In genomic region chr22:44920183-44920582, GRCh38 we compare ENCODE assay signal across 23 cellular contexts.
"Had no signal": no experiment of that assay in that cellular context is flagged by ENCODE, and none has a peak within 500 bp of the region (broad histone marks: within the 10 kb centered on the region; RNA-seq: fewer than 3 reads in every experiment).

No MANE protein-coding gene starts in this region.

- ATAC-seq: left colon; stimulated activated memory B cell treated with anti-CD40 and anti-IgM and Interleukin-4, amounts not matched to agents 10 μg/mL and 1 μg/mL and 100 μg/mL, for 72 hours; WTC11 had no signal

- H3K9me3 Mint-ChIP-seq: activated T-helper 1 cell treated with anti-CD3 and anti-CD28 coated beads, Interleukin-12 subunit alpha, Interleukin-12 subunit beta, Interleukin-2, Interleukin-4 antibody, amounts not matched to agents 30 ng/mL and 10 ng/mL and 1 ng/mL, durations not matched to agents 14 hours and 24 hours and 36 hours; central memory CD8-positive, alpha-beta T cell; immature natural killer cell had no signal

- H3K27ac Mint-ChIP-seq: activated CD4-positive, alpha-beta memory T cell treated with anti-CD3 and anti-CD28 coated beads for 36 hours; activated T-helper 1 cell treated with anti-CD3 and anti-CD28 coated beads, Interleukin-12 subunit alpha, Interleukin-12 subunit beta, Interleukin-2, Interleukin-4 antibody, amounts not matched to agents 30 ng/mL and 10 ng/mL and 1 ng/mL, durations not matched to agents 14 hours and 24 hours and 36 hours; immature natural killer cell; stimulated activated memory B cell treated with anti-CD40 and anti-IgM and Interleukin-4, amounts not matched to agents 10 μg/mL and 1 μg/mL and 100 μg/mL, for 72 hours had no signal

- FAIRE-seq: TTC549 had no signal

- DNase-seq: activated CD4-positive, alpha-beta memory T cell treated with anti-CD3 and anti-CD28 coated beads for 36 hours; activated CD4-positive, alpha-beta T cell treated with anti-CD3 and anti-CD28 coated beads for 4 hours; activated T-cell treated with anti-CD3 and anti-CD28 coated beads for 4 hours; brain microvascular endothelial cell; cortex of kidney; effector CD4-positive, alpha-beta T cell; immature natural killer cell; mammary epithelial cell; midbrain; stimulated activated CD4-positive, alpha-beta T cell treated with anti-CD3 and anti-CD28 coated beads, Interleukin-4, amount 100 ng/mL, for 24 hours; SW 1271; T-helper 2 cell had no signal

- H3K36me3 ChIP-seq: brain microvascular endothelial cell, esophagus muscularis mucosa, prostate gland, right atrium auricular region, thoracic aorta had no signal

- H3K4me2 ChIP-seq: smooth muscle cell had no signal

- H3K4me3 ChIP-seq: esophagus muscularis mucosa, prostate gland, right atrium auricular region, smooth muscle cell, thoracic aorta had no signal

- H3K27me3 ChIP-seq: brain microvascular endothelial cell, esophagus muscularis mucosa, right atrium auricular region had no signal

- H3K36me3 Mint-ChIP-seq: activated CD4-positive, alpha-beta memory T cell treated with anti-CD3 and anti-CD28 coated beads for 36 hours; immature natural killer cell; stimulated activated memory B cell treated with anti-CD40 and anti-IgM and Interleukin-4, amounts not matched to agents 10 μg/mL and 1 μg/mL and 100 μg/mL, for 72 hours had no signal

- H3K4me1 ChIP-seq: esophagus muscularis mucosa, prostate gland, right atrium auricular region had no signal

- H3K4me1 Mint-ChIP-seq: central memory CD8-positive, alpha-beta T cell; immature natural killer cell; stimulated activated memory B cell treated with anti-CD40 and anti-IgM and Interleukin-4, amounts not matched to agents 10 μg/mL and 1 μg/mL and 100 μg/mL, for 72 hours; WTC11 had no signal

- H3K4me3 Mint-ChIP-seq: activated CD4-positive, alpha-beta memory T cell treated with anti-CD3 and anti-CD28 coated beads for 36 hours; activated T-helper 1 cell treated with anti-CD3 and anti-CD28 coated beads, Interleukin-12 subunit alpha, Interleukin-12 subunit beta, Interleukin-2, Interleukin-4 antibody, amounts not matched to agents 30 ng/mL and 10 ng/mL and 1 ng/mL, durations not matched to agents 14 hours and 24 hours and 36 hours; central memory CD8-positive, alpha-beta T cell; immature natural killer cell; stimulated activated memory B cell treated with anti-CD40 and anti-IgM and Interleukin-4, amounts not matched to agents 10 μg/mL and 1 μg/mL and 100 μg/mL, for 72 hours; WTC11 had no signal

- H3K27ac ChIP-seq: brain microvascular endothelial cell, esophagus muscularis mucosa, prostate gland, right atrium auricular region, thoracic aorta had no signal

- H3K9me3 ChIP-seq: prostate gland, right atrium auricular region, thoracic aorta had no signal
